8 cellular contexts compared by ENCODE assay signal in genomic region chr3:16290007-16290826, GRCh38. TPM values are rescaled to one million over a fixed set of nuclear protein-coding genes. Genes with fewer than 3 reads are reported as not detected.
DNase-seq lines count a peak whose midpoint lies in the region; ATAC-seq and TF ChIP-seq lines count a peak whose summit lies in the region.

No MANE protein-coding gene starts in this region.

- POLR2A ChIA-PET in CD8-positive, alpha-beta memory T cell (lab: Charles Lee) = interaction anchor here (0.7 to 1.9 kb wide), 6 partner anchors 11 to 48 kb away, joined by 3 to 9 read pairs (median 5); no protein-coding TSS in a partner anchor
- POLR2A ChIA-PET in activated CD4-positive, alpha-beta memory T cell treated with anti-CD3 and anti-CD28 coated beads, Interleukin-2, amount 10 ng/mL, durations not matched to agents 7 days and 5 days (lab: Charles Lee) = interaction anchor here (1.0 to 5.5 kb wide), 9 partner anchors 11 to 861 kb away, joined by 3 to 60 read pairs (median 12); partner anchors contain the start of genes DPH3 and OXNAD1

- peaks cover 0 to 8% (median 8%) of the 10 kb centered on the region in 5 donors for H3K9me3 Mint-ChIP-seq in CD8-positive, alpha-beta memory T cell
- peaks cover 13% of the 10 kb centered on the region for H3K9me3 Mint-ChIP-seq in activated CD4-positive, alpha-beta memory T cell treated with anti-CD3 and anti-CD28 coated beads, Interleukin-2, amount 10 ng/mL, durations not matched to agents 7 days and 5 days

- peaks cover 69 to 90% (median 86%) of the 10 kb centered on the region in 3 donors for H3K4me1 Mint-ChIP-seq in CD8-positive, alpha-beta memory T cell
- H3K4me1 Mint-ChIP-seq in activated CD4-positive, alpha-beta memory T cell treated with anti-CD3 and anti-CD28 coated beads, Interleukin-2, amount 10 ng/mL, durations not matched to agents 7 days and 5 days = peaks cover 83% of the 10 kb centered on the region

- H3K27ac Mint-ChIP-seq in CD8-positive, alpha-beta memory T cell = peak overlapping the region; percentile 85 to 98 (median 94)
- peak overlapping the region; percentile 92 for H3K27ac Mint-ChIP-seq in activated CD4-positive, alpha-beta memory T cell treated with anti-CD3 and anti-CD28 coated beads, Interleukin-2, amount 10 ng/mL, durations not matched to agents 7 days and 5 days

- peak overlapping the region; percentile 93 for H3K4me3 ChIP-seq in CD8-positive, alpha-beta memory T cell (ENCODE audit: low read length)
- H3K4me3 ChIP-seq in fibroblast of mammary gland (ENCODE audit: control insufficient read depth, low read depth, low read length) (no peak overlapping the region), osteoblast (ENCODE audit: insufficient read depth, low read length) (no peak overlapping the region)

- peaks cover 4% of the 10 kb centered on the region for H3K36me3 ChIP-seq in CD8-positive, alpha-beta memory T cell (ENCODE audit: insufficient read depth, low read length)
- H3K36me3 ChIP-seq in osteoblast (ENCODE audit: insufficient read depth, low read length) = no peaks in the 10 kb centered on the region

- H3K36me3 Mint-ChIP-seq in CD8-positive, alpha-beta memory T cell = peaks cover 9 to 47% (median 23%) of the 10 kb centered on the region in 3 donors
- H3K36me3 Mint-ChIP-seq in activated CD4-positive, alpha-beta memory T cell treated with anti-CD3 and anti-CD28 coated beads, Interleukin-2, amount 10 ng/mL, durations not matched to agents 7 days and 5 days (ENCODE audit: low read depth) = peaks cover 67% of the 10 kb centered on the region

- DNase-seq in CD8-positive, alpha-beta memory T cell = peak; percentile 31 to 66 (median 53)
- DNase-seq in NCI-H460 (ENCODE audit: extremely low read depth, low read depth) (peak; percentile 23), fibroblast of mammary gland (ENCODE audit: low read depth) (peak; percentile 64), osteoblast (ENCODE audit: insufficient read length, low spot score, missing footprints) (no peak)
- peak; percentile 69 for DNase-seq in activated CD4-positive, alpha-beta memory T cell treated with anti-CD3 and anti-CD28 coated beads, Interleukin-2, amount 10 ng/mL, durations not matched to agents 7 days and 5 days

- H4K20me1 ChIP-seq in osteoblast (ENCODE audit: insufficient read depth, low read length) = peaks cover 10% of the 10 kb centered on the region

- no peaks in the 10 kb centered on the region for H3K27me3 Mint-ChIP-seq in CD8-positive, alpha-beta memory T cell
- H3K27me3 Mint-ChIP-seq in activated CD4-positive, alpha-beta memory T cell treated with anti-CD3 and anti-CD28 coated beads, Interleukin-2, amount 10 ng/mL, durations not matched to agents 7 days and 5 days = no peaks in the 10 kb centered on the region

- peak; percentile 85 for TF ChIP-seq CTCF in fibroblast of mammary gland (conservative IDR thresholded peaks at IDR 0.05; ENCODE audit: control insufficient read depth, insufficient read depth, low read depth, low read length)
- peak; percentile 87 for TF ChIP-seq CTCF in osteoblast (IDR thresholded peaks at IDR 0.05; ENCODE audit: extremely low read depth, low read depth, low read length)

- no peak overlapping the region for H3K27ac ChIP-seq in CD8-positive, alpha-beta memory T cell (ENCODE audit: low read depth, low read length)
- peak overlapping the region; percentile 15 for H3K27ac ChIP-seq in osteoblast (ENCODE audit: low read depth, low read length)

- no peak overlapping the region for H3K4me2 ChIP-seq in osteoblast (ENCODE audit: insufficient read depth, low read length)

- no peaks in the 10 kb centered on the region for H3K9me3 ChIP-seq in CD8-positive, alpha-beta memory T cell (ENCODE audit: low read length)
- no peaks in the 10 kb centered on the region for H3K9me3 ChIP-seq in osteoblast (ENCODE audit: low read depth, low read length)

- ATAC-seq in GM21576 (IDR thresholded peaks at IDR 0.05; ENCODE audit: unreplicated experiment) (peak; percentile 40), GM18502 (IDR thresholded peaks at IDR 0.05; ENCODE audit: poor library complexity, unreplicated experiment) (no peak), HG02970 (IDR thresholded peaks at IDR 0.05; ENCODE audit: low FRiP score, unreplicated experiment) (no peak)

- H2AFZ ChIP-seq in osteoblast (ENCODE audit: low read length) = no peak overlapping the region

- H3K4me1 ChIP-seq in CD8-positive, alpha-beta memory T cell (ENCODE audit: insufficient read depth, low read length) = peaks cover 69% of the 10 kb centered on the region
- H3K4me1 ChIP-seq in osteoblast (ENCODE audit: insufficient read depth, low read length) = peaks cover 32% of the 10 kb centered on the region

- CTCF ChIA-PET in CD8-positive, alpha-beta memory T cell (lab: Charles Lee) = interaction anchor here (0.7 to 9.8 kb wide), 23 partner anchors 13 to 261 kb away, joined by 3 to 286 read pairs (median 5); partner anchors contain the start of genes DPH3 and OXNAD1
- CTCF ChIA-PET in activated CD4-positive, alpha-beta memory T cell treated with anti-CD3 and anti-CD28 coated beads, Interleukin-2, amount 10 ng/mL, durations not matched to agents 7 days and 5 days (lab: Charles Lee) = interaction anchor here (0.7 to 6.5 kb wide), 23 partner anchors 9 to 559 kb away, joined by 3 to 163 read pairs (median 4); partner anchors contain the start of genes DPH3 and OXNAD1

- H3K27me3 ChIP-seq in CD8-positive, alpha-beta memory T cell (ENCODE audit: insufficient read depth, low read length, poor library complexity, severe bottlenecking) = no peaks in the 10 kb centered on the region
- H3K27me3 ChIP-seq in osteoblast (ENCODE audit: insufficient read depth, low read length) = no peaks in the 10 kb centered on the region

- H3K79me2 ChIP-seq in osteoblast (ENCODE audit: insufficient read depth, low read length) = no peaks in the 10 kb centered on the region

- peak overlapping the region; percentile 84 to 98 (median 92) for H3K4me3 Mint-ChIP-seq in CD8-positive, alpha-beta memory T cell
- H3K4me3 Mint-ChIP-seq in activated CD4-positive, alpha-beta memory T cell treated with anti-CD3 and anti-CD28 coated beads, Interleukin-2, amount 10 ng/mL, durations not matched to agents 7 days and 5 days = peak overlapping the region; percentile 81

RNA-seq across cellular contexts. Expression of gene OXNAD1, which starts 25.2 kb away (rescaled TPM):
- total RNA-seq in CD8-positive, alpha-beta memory T cell = 10 to 100 TPM; 28.6 to 30.1 TPM
- polyA plus RNA-seq in CD8-positive, alpha-beta memory T cell = 64.2 TPM
- total RNA-seq in NCI-H460 (2014; rRNA removed; shearing (Covaris generic)) = 14.6 and 15.0 TPM in 2 replicates
- 10.3 and 12.0 TPM in 2 replicates for polyA plus RNA-seq in NCI-H460 (2014; cell fraction: nucleus; rRNA removed)
- 10 to 100 TPM; 26.9 to 27.1 TPM for total RNA-seq in activated CD4-positive, alpha-beta memory T cell treated with anti-CD3 and anti-CD28 coated beads, Interleukin-2, amount 10 ng/mL, durations not matched to agents 7 days and 5 days
- 11.2 and 11.9 TPM in 2 replicates for total RNA-seq in osteoblast

RNA-seq across cellular contexts. Expression of gene DPH3, which starts 25.5 kb away (rescaled TPM):
- total RNA-seq in CD8-positive, alpha-beta memory T cell = 10 to 100 TPM; 31.7 to 32.8 TPM
- polyA plus RNA-seq in CD8-positive, alpha-beta memory T cell = 29.9 TPM
- 10.5 and 11.6 TPM in 2 replicates for total RNA-seq in NCI-H460 (2014; rRNA removed; shearing (Covaris generic))
- polyA plus RNA-seq in NCI-H460 (2014; cell fraction: nucleus; rRNA removed) = 2.0 and 7.8 TPM in 2 replicates
- 10 to 100 TPM; 16.7 to 19.8 TPM for total RNA-seq in activated CD4-positive, alpha-beta memory T cell treated with anti-CD3 and anti-CD28 coated beads, Interleukin-2, amount 10 ng/mL, durations not matched to agents 7 days and 5 days
- total RNA-seq in osteoblast = 21.4 and 27.4 TPM in 2 replicates
